In genomic region chr16:30904114-30904780, GRCh38 we compare ENCODE assay signal across 10 cellular contexts. TPM values are rescaled to one million over a fixed set of nuclear protein-coding genes. Genes with fewer than 3 reads are reported as not detected.
DNase-seq lines count a peak whose midpoint lies in the region; ATAC-seq, FAIRE-seq and TF ChIP-seq lines count a peak whose summit lies in the region.
"Had no signal": no experiment of that assay in that cellular context is flagged by ENCODE, and none has a peak within 500 bp of the region (broad histone marks: within the 10 kb centered on the region; RNA-seq: fewer than 3 reads in every experiment).

No MANE protein-coding gene starts in this region.

- H3K79me2 ChIP-seq in OCI-LY3 (ENCODE audit: low read length) = no peaks in the 10 kb centered on the region
- no peaks in the 10 kb centered on the region for H3K79me2 ChIP-seq in endothelial cell of umbilical vein (ENCODE audit: control insufficient read depth, insufficient read depth, low read length)

- TSS peak; percentile 34 for BruUV-seq in endothelial cell of umbilical vein (replicated peaks; lab: Mats Ljungman, UMichigan)

- H3K4me2 ChIP-seq in OCI-LY3 (ENCODE audit: low read length) (no peak overlapping the region), endothelial cell of umbilical vein (ENCODE audit: insufficient read depth, low read length) (peak overlapping the region; percentile 20)

- no peaks in the 10 kb centered on the region for H3K9me1 ChIP-seq in endothelial cell of umbilical vein (replicated peaks; ENCODE audit: control insufficient read depth, extremely low read depth, insufficient read depth, low read length)

- POLR2A ChIA-PET in endothelial cell of umbilical vein (lab: Charles Lee) = no interaction called here

- H3K27ac ChIP-seq in OCI-LY3 (ENCODE audit: low read length) (no peak overlapping the region), endothelial cell of umbilical vein (ENCODE audit: insufficient read depth, low read depth, low read length) (peak overlapping the region; percentile 83), skeletal muscle tissue (ENCODE audit: low read depth, low read length) (peak overlapping the region; percentile 62), small intestine (ENCODE audit: low read depth in 1 of 2, low read length in 1 of 2) (peak overlapping the region in 1 of 2 donors; percentile 83)

- dilution Hi-C loops in endothelial cell of umbilical vein (cut with MboI; ENCODE audit: extremely low pct_ligation_motif_present, low sequenced_read_pairs) = no loop called here

- H3K36me3 ChIP-seq in OCI-LY3 (replicated peaks; ENCODE audit: low read depth, low read length) (no peaks in the 10 kb centered on the region), endothelial cell of umbilical vein (ENCODE audit: control insufficient read depth in 2 of 2, extremely low read depth in 1 of 2, insufficient read depth in 2 of 2, low read length in 2 of 2) (no peaks in the 10 kb centered on the region), skeletal muscle tissue (ENCODE audit: control insufficient read depth in 3 of 3, insufficient read depth in 3 of 3, low read length in 3 of 3) (no peaks in the 10 kb centered on the region), small intestine (ENCODE audit: control insufficient read depth in 2 of 2, insufficient read depth in 2 of 2, low read length in 2 of 2) (no peaks in the 10 kb centered on the region)

- H3K27me3 ChIP-seq in OCI-LY3 (ENCODE audit: low read depth, low read length) = no peaks in the 10 kb centered on the region
- no peaks in the 10 kb centered on the region for H3K27me3 ChIP-seq in endothelial cell of umbilical vein (ENCODE audit: control insufficient read depth in 2 of 2, insufficient read depth in 2 of 2, low read length in 2 of 2)
- no peaks in the 10 kb centered on the region for H3K27me3 ChIP-seq in skeletal muscle tissue (ENCODE audit: control insufficient read depth in 3 of 3, insufficient read depth in 3 of 3, low read length in 3 of 3)
- no peaks in the 10 kb centered on the region for H3K27me3 ChIP-seq in small intestine (ENCODE audit: control insufficient read depth in 2 of 2, insufficient read depth in 2 of 2, low read length in 2 of 2)

- H3K4me3 ChIP-seq in OCI-LY3 (ENCODE audit: low read length) = no peak overlapping the region
- H3K4me3 ChIP-seq in endothelial cell of umbilical vein (replicated peaks in 1 of 3; ENCODE audit: insufficient read depth in 1 of 3, low read depth in 1 of 3, low read length in 3 of 3) = no peak overlapping the region
- H3K4me3 ChIP-seq in skeletal muscle tissue (ENCODE audit: low read length in 3 of 3) = peak overlapping the region in 2 of 3 donors; percentile 13 to 48
- H3K4me3 ChIP-seq in small intestine (ENCODE audit: low read depth in 1 of 2, low read length in 2 of 2) = no peak overlapping the region

- no peak for ATAC-seq in HG02588 (IDR thresholded peaks at IDR 0.05; ENCODE audit: unreplicated experiment)

- CTCF ChIA-PET in endothelial cell of umbilical vein (lab: Charles Lee) = interaction anchor here (1.5 kb wide), 1 partner anchor 59 kb away, joined by 6 read pairs; no protein-coding TSS in a partner anchor

- H2AFZ ChIP-seq in OCI-LY3 (ENCODE audit: low read depth, low read length) = peak overlapping the region; percentile 86
- H2AFZ ChIP-seq in endothelial cell of umbilical vein (ENCODE audit: low read depth, low read length) = peak overlapping the region; percentile 42

- H4K20me1 ChIP-seq in OCI-LY3 (ENCODE audit: insufficient read depth, low read length) (no peaks in the 10 kb centered on the region), endothelial cell of umbilical vein (replicated peaks; ENCODE audit: control insufficient read depth, extremely low read depth, insufficient read depth, low read length) (no peaks in the 10 kb centered on the region)

- DNase-seq in GM20000 (ENCODE audit: low spot score) = peak; percentile 42
- DNase-seq in endothelial cell of umbilical vein (ENCODE audit: low read depth, low spot score) = no peak
- no peak for DNase-seq in small intestine
- no peak for DNase-seq in NCI-H82 treated with DMSO at 0.1 percent for 48 hours (lab: John Stamatoyannopoulos, UW; ENCODE audit: unreplicated experiment)
- no peak for DNase-seq in NCI-H1417 treated with DMSO at 0.1 percent for 48 hours (lab: John Stamatoyannopoulos, UW)
- DNase-seq: activated CD4-positive, CD25-positive, alpha-beta regulatory T cell treated with anti-CD3 and anti-CD28 coated beads, Interleukin-2, amount 50 U/mL, for 72 hours; stimulated activated CD4-positive, alpha-beta T cell treated with anti-CD3 and anti-CD28 coated beads, Interleukin-2, amount 100 ng/mL, for 48 hours had no signal

- TF ChIP-seq CTCF in GM20000 (IDR thresholded peaks at IDR 0.05; ENCODE audit: extremely low read depth, missing control alignments) (no peak), OCI-LY3 (IDR thresholded peaks at IDR 0.05; ENCODE audit: low read depth, low read length) (no peak), endothelial cell of umbilical vein (IDR thresholded peaks at IDR 0.05; ENCODE audit: extremely low read depth in 1 of 2, insufficient read depth in 1 of 2, low read depth in 1 of 2, low read length in 2 of 2) (no peak)

- intact Hi-C loops in endothelial cell of umbilical vein (cut with micrococcal nuclease) = no loop called here

- H3K9ac ChIP-seq in OCI-LY3 (ENCODE audit: low read length) (no peak overlapping the region), endothelial cell of umbilical vein (replicated peaks; ENCODE audit: extremely low read depth, insufficient read depth, low read length) (no peak overlapping the region), skeletal muscle tissue (ENCODE audit: low read depth in 1 of 3, low read length in 3 of 3) (peak overlapping the region in 1 of 3 donors; percentile 20)

- H3K4me1 ChIP-seq in OCI-LY3 (ENCODE audit: low read length) = peaks cover 18% of the 10 kb centered on the region
- H3K4me1 ChIP-seq in endothelial cell of umbilical vein (ENCODE audit: control insufficient read depth, extremely low read depth, insufficient read depth, low read length) = peaks cover 24% of the 10 kb centered on the region
- H3K4me1 ChIP-seq in skeletal muscle tissue (ENCODE audit: control insufficient read depth in 3 of 3, insufficient read depth in 3 of 3, low read length in 3 of 3) = peaks cover 14 to 34% (median 16%) of the 10 kb centered on the region in 3 donors
- peaks cover 2 to 9% of the 10 kb centered on the region in 2 donors for H3K4me1 ChIP-seq in small intestine (ENCODE audit: control insufficient read depth in 2 of 2, insufficient read depth in 1 of 2, low read depth in 1 of 2, low read length in 1 of 2)

- FAIRE-seq in endothelial cell of umbilical vein (lab: Jason Lieb, UNC) = no peak
- FAIRE-seq in small intestine (lab: Jason Lieb, UNC) = no peak

- H3K9me3 ChIP-seq in OCI-LY3 (ENCODE audit: insufficient read depth, low read length) = no peaks in the 10 kb centered on the region
- no peaks in the 10 kb centered on the region for H3K9me3 ChIP-seq in endothelial cell of umbilical vein (replicated peaks; ENCODE audit: control insufficient read depth, insufficient read depth, low read length)
- no peaks in the 10 kb centered on the region for H3K9me3 ChIP-seq in skeletal muscle tissue (ENCODE audit: control insufficient read depth in 3 of 3, low read length in 3 of 3)
- no peaks in the 10 kb centered on the region for H3K9me3 ChIP-seq in small intestine (ENCODE audit: control insufficient read depth, low read depth)

- 83 to 86% (median 84%) methylated on average over 18 to 19 of the region's 19 CpGs for whole genome bisulfite sequencing in small intestine, 3 donors

- no peak for TF ChIP-seq POLR2A in endothelial cell of umbilical vein (IDR thresholded peaks at IDR 0.05; ENCODE audit: low read depth, low read length)

RNA-seq across cellular contexts. Expression of gene CTF1, which starts 7.8 kb away (rescaled TPM):
- 1.4 and 1.5 TPM in 2 replicates for total RNA-seq in endothelial cell of umbilical vein
- polyA plus RNA-seq in endothelial cell of umbilical vein = 4.3 and 4.7 TPM in 2 replicates
- polyA plus RNA-seq in endothelial cell of umbilical vein (2011; cell fraction: cytosol; rRNA removed) = 1.7 and 2.5 TPM in 2 replicates
- 0.66 and 1.2 TPM in 2 replicates for polyA plus RNA-seq in endothelial cell of umbilical vein (2011; cell fraction: nucleus; rRNA removed)
- 0.43 and 0.98 TPM in 2 replicates for polyA plus RNA-seq in endothelial cell of umbilical vein (2012)
- polyA minus RNA-seq in endothelial cell of umbilical vein = 2.1 and 3.7 TPM in 2 replicates
- not detected for polyA minus RNA-seq in endothelial cell of umbilical vein (2011; cell fraction: cytosol; rRNA and poly(A)+ RNA removed)
- 0.53 and 1.1 TPM in 2 replicates for polyA minus RNA-seq in endothelial cell of umbilical vein (2011; cell fraction: nucleus; rRNA and poly(A)+ RNA removed)
- 0.52 TPM for total RNA-seq in skeletal muscle tissue
- 1 to 10 TPM in 1 of 3 donors, not detected in 2; 1.1 TPM for polyA plus RNA-seq in small intestine

RNA-seq across cellular contexts. Expression of gene BCL7C, which starts 10.4 kb away (rescaled TPM):
- 38.3 and 39.5 TPM in 2 replicates for total RNA-seq in endothelial cell of umbilical vein
- polyA plus RNA-seq in endothelial cell of umbilical vein = 30.2 and 33.7 TPM in 2 replicates
- 27.0 and 36.1 TPM in 2 replicates for polyA plus RNA-seq in endothelial cell of umbilical vein (2011; cell fraction: cytosol; rRNA removed)
- polyA plus RNA-seq in endothelial cell of umbilical vein (2011; cell fraction: nucleus; rRNA removed) = 11.3 and 11.4 TPM in 2 replicates
- polyA plus RNA-seq in endothelial cell of umbilical vein (2012) = 23.6 and 29.3 TPM in 2 replicates
- 5.5 and 7.4 TPM in 2 replicates for polyA minus RNA-seq in endothelial cell of umbilical vein
- polyA minus RNA-seq in endothelial cell of umbilical vein (2011; cell fraction: cytosol; rRNA and poly(A)+ RNA removed) = 5.9 TPM
- 3.4 and 5.7 TPM in 2 replicates for polyA minus RNA-seq in endothelial cell of umbilical vein (2011; cell fraction: nucleus; rRNA and poly(A)+ RNA removed)
- total RNA-seq in skeletal muscle tissue = 29.7 TPM
- 10 to 100 TPM; 27.7 to 33.2 (median 33.2) TPM for polyA plus RNA-seq in small intestine

RNA-seq across cellular contexts. Expression of gene FBXL19, which starts 19.1 kb away (rescaled TPM):
- total RNA-seq in endothelial cell of umbilical vein (37.3 and 38.0 TPM in 2 replicates), skeletal muscle tissue (5.2 TPM)
- polyA plus RNA-seq in endothelial cell of umbilical vein (22.1 and 29.5 TPM in 2 replicates), small intestine (10 to 100 TPM in 1 of 3 donors, 1 to 10 TPM in 2; 8.7 to 26.3 (median 9.7) TPM)
- polyA plus RNA-seq in endothelial cell of umbilical vein (2011; cell fraction: cytosol; rRNA removed) = 13.4 and 18.6 TPM in 2 replicates
- 31.4 and 32.2 TPM in 2 replicates for polyA plus RNA-seq in endothelial cell of umbilical vein (2011; cell fraction: nucleus; rRNA removed)
- polyA plus RNA-seq in endothelial cell of umbilical vein (2012) = 17.7 and 23.7 TPM in 2 replicates
- polyA minus RNA-seq in endothelial cell of umbilical vein = 11.8 and 14.3 TPM in 2 replicates
- 12.2 TPM for polyA minus RNA-seq in endothelial cell of umbilical vein (2011; cell fraction: cytosol; rRNA and poly(A)+ RNA removed)
- 6.3 and 13.9 TPM in 2 replicates for polyA minus RNA-seq in endothelial cell of umbilical vein (2011; cell fraction: nucleus; rRNA and poly(A)+ RNA removed)

RNA-seq across cellular contexts. Expression of gene ORAI3, which starts 44.6 kb away (rescaled TPM):
- total RNA-seq in endothelial cell of umbilical vein (17.0 and 17.6 TPM in 2 replicates), skeletal muscle tissue (9.4 TPM)
- polyA plus RNA-seq in endothelial cell of umbilical vein (25.4 and 33.9 TPM in 2 replicates), small intestine (10 to 100 TPM in 1 of 3 donors, 1 to 10 TPM in 2; 6.2 to 10.5 (median 6.7) TPM)
- polyA plus RNA-seq in endothelial cell of umbilical vein (2011; cell fraction: cytosol; rRNA removed) = 15.8 and 17.9 TPM in 2 replicates
- polyA plus RNA-seq in endothelial cell of umbilical vein (2011; cell fraction: nucleus; rRNA removed) = 9.4 and 10.3 TPM in 2 replicates
- 6.0 and 7.1 TPM in 2 replicates for polyA plus RNA-seq in endothelial cell of umbilical vein (2012)
- polyA minus RNA-seq in endothelial cell of umbilical vein = 18.3 and 23.1 TPM in 2 replicates
- polyA minus RNA-seq in endothelial cell of umbilical vein (2011; cell fraction: cytosol; rRNA and poly(A)+ RNA removed) = 6.0 TPM
- 6.1 and 6.9 TPM in 2 replicates for polyA minus RNA-seq in endothelial cell of umbilical vein (2011; cell fraction: nucleus; rRNA and poly(A)+ RNA removed)

RNA-seq across cellular contexts. Expression of gene SETD1A, which starts 53.3 kb away (rescaled TPM):
- total RNA-seq in endothelial cell of umbilical vein (21.3 and 25.6 TPM in 2 replicates), skeletal muscle tissue (3.7 TPM)
- polyA plus RNA-seq in endothelial cell of umbilical vein (3.4 and 3.5 TPM in 2 replicates), small intestine (10 to 100 TPM in 1 of 3 donors, 1 to 10 TPM in 2; 6.9 to 10.3 (median 7.8) TPM)
- polyA plus RNA-seq in endothelial cell of umbilical vein (2011; cell fraction: cytosol; rRNA removed) = 4.5 and 4.9 TPM in 2 replicates
- 14.1 and 16.1 TPM in 2 replicates for polyA plus RNA-seq in endothelial cell of umbilical vein (2011; cell fraction: nucleus; rRNA removed)
- polyA plus RNA-seq in endothelial cell of umbilical vein (2012) = 12.3 and 20.5 TPM in 2 replicates
- 4.2 and 8.2 TPM in 2 replicates for polyA minus RNA-seq in endothelial cell of umbilical vein
- 7.9 TPM for polyA minus RNA-seq in endothelial cell of umbilical vein (2011; cell fraction: cytosol; rRNA and poly(A)+ RNA removed)
- polyA minus RNA-seq in endothelial cell of umbilical vein (2011; cell fraction: nucleus; rRNA and poly(A)+ RNA removed) = 7.6 and 11.5 TPM in 2 replicates

Comparison
In these comparisons a context has a peak if more than half of its experiments do, and no peak if none do; other contexts are left out.
1. H3K4me3 ChIP-seq: peak in skeletal muscle tissue (2 of 3); none in OCI-LY3 (single experiment), endothelial cell of umbilical vein (0 of 3) and small intestine (0 of 2).